ENCODE assay signal across 8 cellular contexts in the genomic region with DNA sequence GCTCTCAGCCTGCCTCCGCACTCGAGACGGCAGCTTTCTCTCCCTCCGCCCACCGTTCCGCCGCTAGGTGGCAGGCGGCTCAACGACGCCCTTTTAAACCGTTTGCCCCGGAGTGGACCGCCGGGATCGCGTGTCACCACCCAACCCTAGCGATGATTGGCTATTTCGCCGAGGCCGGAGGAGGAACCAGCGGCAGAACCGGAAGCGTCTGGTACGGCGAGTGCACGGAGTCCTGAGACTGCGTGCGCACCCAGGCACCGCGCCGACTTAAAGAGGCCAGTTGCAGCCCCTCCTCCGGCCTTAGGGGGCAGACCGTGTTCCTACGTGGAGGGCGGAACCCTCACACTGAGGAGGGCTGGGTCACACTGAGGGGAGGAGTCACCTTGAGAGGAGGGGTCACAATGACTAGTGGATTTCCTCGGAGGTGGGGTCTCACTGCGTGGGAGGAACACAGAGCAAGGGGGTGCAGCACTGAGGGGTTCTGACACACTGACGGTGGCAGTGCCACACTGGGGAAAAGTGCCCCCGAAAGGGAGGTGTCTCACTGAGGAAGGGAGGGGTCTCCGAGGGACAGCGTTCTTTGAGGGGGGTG. TPM values are rescaled to one million over a fixed set of nuclear protein-coding genes. Genes with fewer than 3 reads are reported as not detected.
A peak's percentile ranks its signal among the peaks of the same experiment; 100 is the strongest.
DNase-seq lines count a peak whose midpoint lies in the region; ATAC-seq and TF ChIP-seq lines count a peak whose summit lies in the region.

No MANE protein-coding gene starts in this region.

- CTCF ChIA-PET in GM10248 (lab: Yijun Ruan, JAX) = interaction anchor here (0.6 to 3.5 kb wide), 38 partner anchors 9 to 609 kb away, joined by 3 to 35 read pairs (median 4); a partner anchor contains a TSS

- H3K27me3 ChIP-seq in testis = no peaks in the 10 kb centered on the region

- H3K4me1 ChIP-seq in testis = peaks cover 14% of the 10 kb centered on the region

- DNase-seq in GM10248 (ENCODE audit: extremely low spot score) (peak; percentile 98), NB4 (ENCODE audit: low read depth) (peak; percentile 100), SK-N-MC (ENCODE audit: low read depth, low spot score) (peak; percentile 95), glomerular endothelial cell (ENCODE audit: extremely low read depth, low read depth, low spot score) (peak; percentile 94), occipital lobe (lab: John Stamatoyannopoulos, UW) (peak; percentile 98), testis (peak; percentile 100)
- DNase-seq in activated naive CD4-positive, alpha-beta T cell treated with anti-CD3 and anti-CD28 coated beads, Interleukin-2, amount 50 U/mL, for 72 hours (ENCODE audit: low spot score in 2 of 2) = peak; percentile 98 to 100

- peak overlapping the region; percentile 89 for H3K9ac ChIP-seq in SK-N-MC (ENCODE audit: insufficient read length)

- peaks cover 15 to 22% of the 10 kb centered on the region in 2 donors for H3K36me3 Mint-ChIP-seq in activated naive CD4-positive, alpha-beta T cell treated with anti-CD3 and anti-CD28 coated beads, Interleukin-2, amount 50 U/mL, for 72 hours

- H3K9me3 ChIP-seq in SK-N-MC (ENCODE audit: low read depth, low read length) (no peaks in the 10 kb centered on the region), testis (no peaks in the 10 kb centered on the region)

- H3K27ac ChIP-seq in SK-N-MC (peak overlapping the region; percentile 92), testis (peak overlapping the region; percentile 77 to 93)

- peak; percentile 44 for TF ChIP-seq POLR2A in NB4 (IDR thresholded peaks at IDR 0.05; ENCODE audit: extremely low read depth, insufficient read length)
- TF ChIP-seq POLR2A in testis (IDR thresholded peaks at IDR 0.05) = peak; percentile 34

- peaks cover 0 to 8% of the 10 kb centered on the region in 2 donors for H3K9me3 Mint-ChIP-seq in activated naive CD4-positive, alpha-beta T cell treated with anti-CD3 and anti-CD28 coated beads, Interleukin-2, amount 50 U/mL, for 72 hours

- intact Hi-C loops in testis (cut with DNase I; ENCODE audit: low total_unique reads) = no loop called here

- POLR2A ChIA-PET in GM10248 (lab: Yijun Ruan, JAX) = interaction anchor here (1.0 kb wide), 1 partner anchor 128 kb away, joined by 4 read pairs; a partner anchor contains a TSS

- TF ChIP-seq CTCF in GM10248 (IDR thresholded peaks at IDR 0.05; ENCODE audit: control extremely low read depth, extremely low read depth, low read depth, missing control alignments) (peak; percentile 97), NB4 (IDR thresholded peaks at IDR 0.05; ENCODE audit: low read depth, low read length) (peak; percentile 92), testis (IDR thresholded peaks at IDR 0.05) (peak; percentile 93 to 99 (median 98))

- peak; percentile 84 for ATAC-seq in HG02571 (IDR thresholded peaks at IDR 0.05; ENCODE audit: unreplicated experiment)
- ATAC-seq in activated naive CD4-positive, alpha-beta T cell treated with anti-CD3 and anti-CD28 coated beads, Interleukin-2, amount 50 U/mL, for 72 hours = peak; percentile 88 to 92

- WGBS in testis, 2 donors = 0 to 1% methylated on average over 21 to 41 of the region's 41 CpGs

- peak overlapping the region; percentile 96 to 100 for H3K27ac Mint-ChIP-seq in activated naive CD4-positive, alpha-beta T cell treated with anti-CD3 and anti-CD28 coated beads, Interleukin-2, amount 50 U/mL, for 72 hours

- no peaks in the 10 kb centered on the region; the same call in 1 of the 2 replicates for H3K36me3 ChIP-seq in SK-N-MC (ENCODE audit: insufficient read depth, low read length)
- no peaks in the 10 kb centered on the region for H3K36me3 ChIP-seq in testis (ENCODE audit: low read depth, missing control alignments)

- H3K4me3 ChIP-seq in NB4 (ENCODE audit: low read depth, low read length) = peak overlapping the region; percentile 68
- H3K4me3 ChIP-seq in SK-N-MC = peak overlapping the region; percentile 88
- H3K4me3 ChIP-seq in testis = peak overlapping the region; percentile 72 to 89

RNA-seq across cellular contexts. Expression of a gene that starts 1.0 kb away (rescaled TPM):
- total RNA-seq in activated naive CD4-positive, alpha-beta T cell treated with anti-CD3 and anti-CD28 coated beads, Interleukin-2, amount 50 U/mL, for 72 hours = 10 to 100 TPM; 19.4 to 61.3 TPM
- 12.5 and 19.4 TPM in 2 replicates for total RNA-seq in glomerular endothelial cell
- 11.7 TPM for total RNA-seq in occipital lobe
- 100 to 1,000 TPM in 1 of 2 donors, 10 to 100 TPM in 1; 89.6 to 104 TPM for total RNA-seq in testis
- polyA plus RNA-seq in testis (ENCODE audit: insufficient read depth, low read depth, low replicate concordance) = 92.6 TPM

RNA-seq across cellular contexts. Expression of a gene that starts 14.1 kb away (rescaled TPM):
- total RNA-seq in activated naive CD4-positive, alpha-beta T cell treated with anti-CD3 and anti-CD28 coated beads, Interleukin-2, amount 50 U/mL, for 72 hours = 10 to 100 TPM; 11.1 to 16.7 TPM
- total RNA-seq in glomerular endothelial cell (1.3 TPM in 1 of 2 replicates, not detected in the other), occipital lobe (0.47 TPM), testis (under 1 TPM; 0.63 to 0.99 TPM)
- polyA plus RNA-seq in testis (ENCODE audit: insufficient read depth, low read depth, low replicate concordance) = 3.2 TPM

RNA-seq across cellular contexts. Expression of a gene that starts 46.6 kb away (rescaled TPM):
- total RNA-seq in activated naive CD4-positive, alpha-beta T cell treated with anti-CD3 and anti-CD28 coated beads, Interleukin-2, amount 50 U/mL, for 72 hours = 100 to 1,000 TPM in 1 of 2 donors, 10 to 100 TPM in 1; 67.8 to 122 TPM
- total RNA-seq in glomerular endothelial cell (not detected in 2 replicates), occipital lobe (not detected), testis (under 1 TPM in 1 of 2 donors, not detected in 1; 0.43 TPM)
- 1.6 TPM for polyA plus RNA-seq in testis (ENCODE audit: insufficient read depth, low read depth, low replicate concordance)

RNA-seq across cellular contexts. Expression of a gene that starts 53.7 kb away (rescaled TPM):
- 1,000 to 10,000 TPM; 3,566 to 7,483 TPM for total RNA-seq in activated naive CD4-positive, alpha-beta T cell treated with anti-CD3 and anti-CD28 coated beads, Interleukin-2, amount 50 U/mL, for 72 hours
- total RNA-seq in glomerular endothelial cell = 2,917 and 4,459 TPM in 2 replicates
- 159,856 TPM for total RNA-seq in occipital lobe
- over 10,000 TPM in 1 of 2 donors, 1,000 to 10,000 TPM in 1; 4,421 to 15,053 TPM for total RNA-seq in testis
- polyA plus RNA-seq in testis (ENCODE audit: insufficient read depth, low read depth, low replicate concordance) = not detected

RNA-seq across cellular contexts. Expression of a gene that starts 54.0 kb away (rescaled TPM):
- total RNA-seq in activated naive CD4-positive, alpha-beta T cell treated with anti-CD3 and anti-CD28 coated beads, Interleukin-2, amount 50 U/mL, for 72 hours = 10 to 100 TPM; 10.2 to 24.4 TPM
- total RNA-seq in glomerular endothelial cell (18.5 and 18.6 TPM in 2 replicates), occipital lobe (10.5 TPM), testis (10 to 100 TPM; 13.4 to 19.0 TPM)
- 17.2 TPM for polyA plus RNA-seq in testis (ENCODE audit: insufficient read depth, low read depth, low replicate concordance)

Comparison
In these comparisons a context has a peak if more than half of its experiments do, and no peak if none do; other contexts are left out.
1. Peak in every context shown above with its lines: DNase-seq, ATAC-seq, H3K4me3 ChIP-seq and H3K27ac ChIP-seq.
2. RNA of a gene that starts 46.6 kb away (total RNA-seq): 67.8 to 122 TPM in activated naive CD4-positive, alpha-beta T cell treated with anti-CD3 and anti-CD28 coated beads, Interleukin-2, amount 50 U/mL, for 72 hours; 0.43 TPM in testis, not detected in glomerular endothelial cell and not detected in occipital lobe (single experiment); every median in the first group is over 10 times any median in the second.